8 cellular contexts compared by ENCODE assay signal in the genomic region with DNA sequence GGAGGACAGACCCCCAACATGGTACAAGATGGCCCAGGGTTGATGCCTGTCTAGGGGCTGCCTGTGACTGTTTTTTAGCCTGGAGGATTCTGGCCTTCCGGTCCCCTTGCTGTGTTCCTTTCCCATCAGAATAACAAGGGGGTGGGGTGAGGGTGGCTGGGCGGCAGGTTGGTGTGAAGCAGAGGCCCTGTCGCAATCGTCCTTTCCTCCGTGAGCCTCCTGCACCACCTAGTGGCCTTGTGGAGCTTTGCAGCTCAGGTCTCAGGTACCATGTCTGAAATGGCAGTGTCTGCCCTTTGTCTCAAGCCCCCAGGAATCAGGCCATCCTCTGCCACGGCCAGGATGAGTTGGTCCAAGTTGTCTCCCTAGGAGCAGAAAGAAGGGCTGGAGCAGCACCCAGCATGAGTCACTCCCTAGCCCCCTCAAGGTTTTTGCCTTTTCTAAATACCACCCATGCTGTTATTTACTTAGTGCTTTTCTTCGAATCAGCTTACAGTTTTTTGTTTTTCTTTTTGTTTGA. TPM values are rescaled to one million over a fixed set of nuclear protein-coding genes. Genes with fewer than 3 reads are reported as not detected.
DNase-seq lines count a peak whose midpoint lies in the region; ATAC-seq and TF ChIP-seq lines count a peak whose summit lies in the region.

No MANE protein-coding gene starts in this region.

- no peaks in the 10 kb centered on the region for H3K27me3 ChIP-seq in lung (ENCODE audit: control insufficient read depth, insufficient read depth)

- DNase-seq in AG08396 (ENCODE audit: low spot score) (peak; percentile 85), NCI-H526 (lab: John Stamatoyannopoulos, UW) (peak; percentile 30 to 85), dermis microvascular lymphatic vessel endothelial cell (ENCODE audit: low read depth in 2 of 2) (peak; percentile 68 to 77), lung (ENCODE audit: low spot score) (peak; percentile 83)
- peak; percentile 74 to 75 for DNase-seq in activated CD4-positive, alpha-beta T cell treated with anti-CD3 and anti-CD28 coated beads, Interleukin-2, amount 50 U/mL, for 4 hours
- peak; percentile 65 for DNase-seq in stimulated activated CD8-positive, alpha-beta memory T cell treated with anti-CD3 and anti-CD28 coated beads, Interleukin-15, amount 100 ng/mL, for 1 hour (ENCODE audit: low read depth)

- no peak overlapping the region for H3K4me3 ChIP-seq in lung

- H3K36me3 ChIP-seq in lung (ENCODE audit: control insufficient read depth in 2 of 2, insufficient read depth in 2 of 2, low read length in 2 of 2) = peaks cover 21 to 41% of the 10 kb centered on the region in 2 donors

- H3K27ac ChIP-seq in lung (ENCODE audit: low read depth in 1 of 2, low read length in 1 of 2) = no peak overlapping the region

- WGBS in lung, 2 donors = 13 to 14% methylated on average over 7 of the region's 7 CpGs

- ATAC-seq in GM18520 (IDR thresholded peaks at IDR 0.05; ENCODE audit: unreplicated experiment) (peak; percentile 67), HG03280 (IDR thresholded peaks at IDR 0.05; ENCODE audit: unreplicated experiment) (peak; percentile 74), lung (ENCODE audit: insufficient read depth, low FRiP score) (peak; percentile 93)

- H3K4me1 ChIP-seq in lung (ENCODE audit: control insufficient read depth in 2 of 2, insufficient read depth in 2 of 2, low read length in 2 of 2) = peaks cover 2 to 4% of the 10 kb centered on the region in 2 donors

- TF ChIP-seq CTCF in lung (IDR thresholded peaks at IDR 0.05; ENCODE audit: control extremely low read depth, extremely low read depth) = peak; percentile 98

- no peaks in the 10 kb centered on the region for H3K9me3 ChIP-seq in lung (ENCODE audit: control insufficient read depth in 2 of 2, insufficient read depth in 1 of 2, low read length in 1 of 2)

RNA-seq across cellular contexts. Expression of a gene that starts 24.2 kb away (rescaled TPM):
- total RNA-seq in dermis microvascular lymphatic vessel endothelial cell = under 0.01 and 0.63 TPM in 2 replicates
- under 1 TPM; 0.28 to 0.83 TPM for total RNA-seq in lung
- polyA plus RNA-seq in lung = under 1 TPM; 0.42 to 0.57 TPM

RNA-seq across cellular contexts. Expression of a gene that starts 58.7 kb away (rescaled TPM):
- 65.1 and 150 TPM in 2 replicates for total RNA-seq in dermis microvascular lymphatic vessel endothelial cell
- total RNA-seq in lung = 10 to 100 TPM; 44.3 to 63.0 TPM
- polyA plus RNA-seq in lung = 10 to 100 TPM; 47.0 to 68.4 TPM
